11 cellular contexts compared by ENCODE assay signal in the genomic region with DNA sequence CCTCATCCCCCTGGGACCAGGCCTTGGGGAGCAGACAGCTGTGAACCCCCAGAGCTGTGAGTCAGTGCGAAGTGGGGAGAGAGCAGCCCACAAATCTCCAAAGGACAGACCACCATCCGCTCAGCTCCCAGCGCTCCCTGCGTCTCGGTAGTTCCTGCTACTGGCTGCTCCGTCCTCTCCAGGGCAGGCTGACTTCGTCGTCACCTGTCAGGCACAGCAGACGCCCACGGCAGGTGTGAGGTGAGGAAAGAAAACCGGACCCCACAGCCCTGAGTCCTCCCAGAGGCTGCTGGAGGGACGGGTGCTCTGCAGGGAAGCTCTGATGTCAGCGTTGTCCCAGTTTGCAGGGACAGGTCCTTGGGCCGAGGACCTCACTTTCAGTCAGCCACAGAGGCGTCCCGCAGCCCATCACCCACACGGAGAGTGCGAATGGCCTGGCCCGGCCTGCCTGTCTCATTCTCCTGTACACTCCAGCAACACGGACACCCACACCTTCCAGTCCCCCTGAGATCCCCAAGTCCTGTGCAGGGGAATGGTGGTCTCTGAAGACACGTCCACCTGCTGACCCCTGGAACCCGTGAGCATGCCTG.
DNase-seq lines count a peak whose midpoint lies in the region; ATAC-seq and TF ChIP-seq lines count a peak whose summit lies in the region.
"Had no signal": no experiment of that assay in that cellular context is flagged by ENCODE, and none has a peak within 500 bp of the region (broad histone marks: within the 10 kb centered on the region; RNA-seq: fewer than 3 reads in every experiment).

No MANE protein-coding gene starts in this region.

- no peak overlapping the region for H3K27ac Mint-ChIP-seq in endothelial cell (ENCODE audit: unreplicated experiment)

- no peak overlapping the region for H3K4me3 Mint-ChIP-seq in endothelial cell (ENCODE audit: unreplicated experiment)

- H3K9me3 Mint-ChIP-seq in endothelial cell (ENCODE audit: unreplicated experiment): no peaks in the 10 kb centered on the region

- peak; percentile 4 for DNase-seq in NCI-H2107 treated with DMSO at 0.1 percent for 48 hours (lab: John Stamatoyannopoulos, UW; ENCODE audit: unreplicated experiment)
- no peak for DNase-seq in NCI-H2107 (lab: John Stamatoyannopoulos, UW)
- no peak for DNase-seq in NB4 (ENCODE audit: low read depth)
- DNase-seq in endothelial cell (ENCODE audit: low spot score): peak; percentile 5
- peak; percentile 69 for DNase-seq in osteoblast (ENCODE audit: insufficient read length, low spot score, missing footprints)
- DNase-seq in left cardiac atrium: no peak
- DNase-seq: 8988T; activated CD4-positive, CD25-positive, alpha-beta regulatory T cell treated with anti-CD3 and anti-CD28 coated beads, Interleukin-2, amount 50 U/mL, for 72 hours had no signal

- no peaks in the 10 kb centered on the region for H3K36me3 ChIP-seq in osteoblast (ENCODE audit: insufficient read depth, low read length)
- H3K36me3 ChIP-seq: right atrium auricular region had no signal

- H3K4me1 ChIP-seq in osteoblast (ENCODE audit: insufficient read depth, low read length): peaks cover 6% of the 10 kb centered on the region

- H3K4me3 ChIP-seq in NB4 (ENCODE audit: low read depth, low read length) (peak overlapping the region; percentile 74), osteoblast (ENCODE audit: insufficient read depth, low read length) (peak overlapping the region; percentile 45)

- no peaks in the 10 kb centered on the region for H3K27me3 ChIP-seq in osteoblast (ENCODE audit: insufficient read depth, low read length)
- H3K27me3 ChIP-seq: right atrium auricular region had no signal

- peaks cover 17% of the 10 kb centered on the region for H3K36me3 Mint-ChIP-seq in endothelial cell (ENCODE audit: low read depth, unreplicated experiment)

- peaks cover 11% of the 10 kb centered on the region for H3K27me3 Mint-ChIP-seq in endothelial cell (ENCODE audit: unreplicated experiment)

- no peaks in the 10 kb centered on the region for H3K9me3 ChIP-seq in osteoblast (ENCODE audit: low read depth, low read length)
- H3K9me3 ChIP-seq: right atrium auricular region had no signal

- ATAC-seq in HG03457 (IDR thresholded peaks at IDR 0.05; ENCODE audit: unreplicated experiment): no peak
- no peak for ATAC-seq in left cardiac atrium
- no peak for ATAC-seq in GM18907 (IDR thresholded peaks at IDR 0.05; ENCODE audit: unreplicated experiment)

- intact Hi-C loops in left cardiac atrium (cut with DNase I): loop anchor here (2.0 to 10.0 kb wide), 2 partner anchors 443 kb away; no protein-coding TSS in a partner anchor

- TF ChIP-seq CTCF in NB4 (IDR thresholded peaks at IDR 0.05; ENCODE audit: low read depth, low read length) (no peak), endothelial cell (IDR thresholded peaks at IDR 0.05; ENCODE audit: unreplicated experiment) (no peak), osteoblast (IDR thresholded peaks at IDR 0.05; ENCODE audit: extremely low read depth, low read depth, low read length) (no peak)

- H2AFZ ChIP-seq in osteoblast (ENCODE audit: low read length): peak overlapping the region; percentile 75

- TF ChIP-seq POLR2A in NB4 (IDR thresholded peaks at IDR 0.05; ENCODE audit: extremely low read depth, insufficient read length): no peak

- H3K4me1 Mint-ChIP-seq in endothelial cell (ENCODE audit: unreplicated experiment): peaks cover 10% of the 10 kb centered on the region

- H3K79me2 ChIP-seq in osteoblast (ENCODE audit: insufficient read depth, low read length): no peaks in the 10 kb centered on the region

- no peaks in the 10 kb centered on the region for H4K20me1 ChIP-seq in osteoblast (ENCODE audit: insufficient read depth, low read length)

- peak overlapping the region; percentile 54 for H3K4me2 ChIP-seq in osteoblast (ENCODE audit: insufficient read depth, low read length)

- no peak overlapping the region for H3K27ac ChIP-seq in osteoblast (ENCODE audit: low read depth, low read length)
- H3K27ac ChIP-seq: right atrium auricular region had no signal

Comparison
In these comparisons a context has a peak if more than half of its experiments do, and no peak if none do; other contexts are left out.
1. DNase-seq: peak in NCI-H2107 treated with DMSO at 0.1 percent for 48 hours (single experiment), endothelial cell (single experiment) and osteoblast (single experiment); none in NCI-H2107 (single experiment), NB4 (single experiment) and left cardiac atrium (single experiment).